In the genomic region with DNA sequence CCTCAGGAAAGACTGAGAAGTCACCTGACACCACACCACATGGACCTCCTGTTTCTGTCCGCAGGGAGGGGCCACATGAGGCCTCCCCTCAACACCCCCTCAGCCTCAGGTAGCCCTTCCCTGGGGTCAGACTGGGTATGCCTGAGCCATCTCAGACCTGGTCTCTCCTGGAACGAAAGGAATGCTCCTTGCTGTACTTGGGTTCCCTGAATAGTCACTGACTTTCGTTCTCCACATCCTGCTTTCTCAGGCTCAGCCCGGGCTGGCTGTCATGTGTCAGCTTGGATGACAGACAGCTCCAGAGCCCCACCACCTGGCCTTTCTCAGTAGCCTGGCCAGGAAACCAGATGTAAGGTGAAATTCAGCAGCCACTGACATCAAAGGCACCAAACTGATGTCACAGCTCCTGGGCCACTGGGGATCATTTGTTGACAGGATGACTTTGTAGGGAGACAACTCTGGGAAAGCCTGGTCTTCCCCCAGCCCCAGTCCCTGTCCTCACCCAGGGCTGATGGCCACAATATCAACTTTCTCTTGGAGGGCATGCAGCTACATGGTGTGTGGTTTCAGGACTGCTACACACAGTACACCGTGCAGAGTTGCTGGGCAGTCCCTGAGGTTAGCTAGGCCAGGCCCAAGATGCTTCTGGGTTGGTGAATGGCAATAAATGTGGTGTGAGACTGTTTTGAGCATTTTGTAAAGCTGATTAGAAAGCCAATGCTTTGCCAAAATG, we compare ENCODE assay signal across 9 cellular contexts.
DNase-seq lines count a peak whose midpoint lies in the region; ATAC-seq, FAIRE-seq and TF ChIP-seq lines count a peak whose summit lies in the region.
"Had no signal": no experiment of that assay in that cellular context is flagged by ENCODE, and none has a peak within 500 bp of the region (broad histone marks: within the 10 kb centered on the region; RNA-seq: fewer than 3 reads in every experiment).

No MANE protein-coding gene starts in this region.

- peak overlapping the region; percentile 51 for H3K9ac ChIP-seq in Loucy (ENCODE audit: low read depth, low read length, poor library complexity, severe bottlenecking)

- TF ChIP-seq CTCF in Loucy (conservative IDR thresholded peaks at IDR 0.05; ENCODE audit: low read length): peak; percentile 78

- H3K9me2 ChIP-seq in Loucy (replicated peaks; ENCODE audit: low read depth, low read length): no peaks in the 10 kb centered on the region

- H3K4me2 ChIP-seq in Loucy (ENCODE audit: low read depth, low read length, poor library complexity, severe bottlenecking): peak overlapping the region; percentile 65

- H4K20me1 ChIP-seq in Loucy (ENCODE audit: insufficient read depth, low read length, poor library complexity, severe bottlenecking): no peaks in the 10 kb centered on the region

- no peaks in the 10 kb centered on the region for H3K9me3 ChIP-seq in Loucy (ENCODE audit: insufficient read depth, low read depth, low read length)
- H3K9me3 ChIP-seq in aorta (ENCODE audit: control insufficient read depth, low read length): no peaks in the 10 kb centered on the region
- H3K9me3 ChIP-seq: neutrophil had no signal

- intact Hi-C loops in aorta (cut with DNase I): no loop called here

- H3K36me3 ChIP-seq in Loucy (ENCODE audit: insufficient read depth, low read length) (no peaks in the 10 kb centered on the region), aorta (ENCODE audit: control insufficient read depth in 1 of 2, insufficient read depth in 2 of 2, low read length in 1 of 2) (no peaks in the 10 kb centered on the region)
- H3K36me3 ChIP-seq: neutrophil had no signal

- TF ChIP-seq POLR2A in H54 (IDR thresholded peaks at IDR 0.05; ENCODE audit: low read depth, low read length): no peak

- ATAC-seq in GM18519 (IDR thresholded peaks at IDR 0.05; ENCODE audit: low FRiP score, unreplicated experiment) (peak; percentile 76), aorta (ENCODE audit: low FRiP score) (no peak), HG02571 (IDR thresholded peaks at IDR 0.05; ENCODE audit: unreplicated experiment) (no peak)

- no peaks in the 10 kb centered on the region for H3F3A ChIP-seq in Loucy (ENCODE audit: low read depth)

- H3K27me3 ChIP-seq in Loucy (ENCODE audit: insufficient read depth, low read length, poor library complexity, severe bottlenecking) (no peaks in the 10 kb centered on the region), aorta (ENCODE audit: control insufficient read depth in 1 of 2, insufficient read depth in 2 of 2, low read length in 1 of 2) (peaks cover 0 to 3% of the 10 kb centered on the region in 2 donors)
- H3K27me3 ChIP-seq: neutrophil had no signal

- 39 to 42% methylated on average over 5 of the region's 5 CpGs for WGBS in aorta, 2 donors

- in situ Hi-C loops in ACHN (cut with HindIII; ENCODE audit: low pct_ligation_motif_present, low pct_unique_long_range_greater_than_20kb, low sequenced_read_pairs): no loop called here

- DNase-seq in ACHN (peak; percentile 13), dermis blood vessel endothelial cell (peak; percentile 7), putamen (ENCODE audit: low spot score) (peak; percentile 39), aorta (no peak), H54 (ENCODE audit: insufficient read length, low spot score) (no peak)

- H2AFZ ChIP-seq in Loucy (ENCODE audit: low read length): peak overlapping the region; percentile 88

- H3K4me1 ChIP-seq in Loucy (ENCODE audit: insufficient read depth, low read length, poor library complexity, severe bottlenecking) (peaks cover 48% of the 10 kb centered on the region), aorta (ENCODE audit: control insufficient read depth in 1 of 2, insufficient read depth in 2 of 2, low read length in 2 of 2) (no peaks in the 10 kb centered on the region)

- H3K4me3 ChIP-seq in Loucy (ENCODE audit: low read length, poor library complexity, severe bottlenecking): peak overlapping the region; percentile 57
- H3K4me3 ChIP-seq in aorta (ENCODE audit: low read length in 2 of 2): no peak overlapping the region

- no peak overlapping the region for H3K27ac ChIP-seq in aorta (ENCODE audit: low read depth in 1 of 2, low read length in 2 of 2)
- H3K27ac ChIP-seq: neutrophil had no signal

- H3K79me2 ChIP-seq in Loucy (ENCODE audit: insufficient read depth, low read length): no peaks in the 10 kb centered on the region

- no peak for FAIRE-seq in H54 (lab: Jason Lieb, UNC)

Comparison
In these comparisons a context has a peak if more than half of its experiments do, and no peak if none do; other contexts are left out.
1. DNase-seq: peak in ACHN (single experiment), dermis blood vessel endothelial cell (single experiment) and putamen (single experiment); none in aorta (0 of 2) and H54 (single experiment).